Comparison of ENCODE assay signal across 26 cellular contexts in genomic region chr16:75311383-75311938, GRCh38.
DNase-seq lines count a peak whose midpoint lies in the region; ATAC-seq and TF ChIP-seq lines count a peak whose summit lies in the region.
"Had no signal": no experiment of that assay in that cellular context is flagged by ENCODE, and none has a peak within 500 bp of the region (broad histone marks: within the 10 kb centered on the region; RNA-seq: fewer than 3 reads in every experiment).

No MANE protein-coding gene starts in this region.

- ATAC-seq in IMR-90 (ENCODE audit: low read depth), result peak; percentile 79
- ATAC-seq: gastroesophageal sphincter, left lobe of liver, right cardiac atrium, T-helper 17 cell had no signal

- no peak for TF ChIP-seq EP300 in sigmoid colon (IDR thresholded peaks at IDR 0.05)

- H2AK5ac ChIP-seq in IMR-90 (ENCODE audit: low read depth, low read length), result 0 out of 2 replicates have a peak overlapping the region, but pooled peaks have one; percentile 56

- no CpG with 5 or more reads among the region's 3 CpGs for WGBS in IMR-90 (ENCODE audit: extremely low coverage in 2 of 2, insufficient read length in 1 of 2), 2 experiments
- 70 to 76% methylated on average over 3 of the region's 3 CpGs for WGBS in sigmoid colon, 2 donors

- peaks cover 5% of the 10 kb centered on the region for H3K9me1 ChIP-seq in IMR-90 (ENCODE audit: insufficient read depth, low read length)

- no peaks in the 10 kb centered on the region for H4K20me1 ChIP-seq in IMR-90 (ENCODE audit: insufficient read depth, low read length)

- TF ChIP-seq POLR2A in IMR-90 (IDR thresholded peaks at IDR 0.05; ENCODE audit: low read depth, low read length), result no peak
- no peak for TF ChIP-seq POLR2A in sigmoid colon (IDR thresholded peaks at IDR 0.05)
- no peak for TF ChIP-seq POLR2A in Peyer's patch (IDR thresholded peaks at IDR 0.05)

- H3K36me3 ChIP-seq in IMR-90 (ENCODE audit: control insufficient read depth, insufficient read depth, low read length) (peaks cover 1% of the 10 kb centered on the region), sigmoid colon (no peaks in the 10 kb centered on the region), Peyer's patch (no peaks in the 10 kb centered on the region)
- H3K36me3 ChIP-seq: HAP-1, transverse colon had no signal

- dilution Hi-C loops in IMR-90 (cut with HindIII; ENCODE audit: low sequenced_read_pairs, unreplicated experiment), result no loop called here

- peak overlapping the region; percentile 38; the same call in 1 of the 3 replicates for H2BK15ac ChIP-seq in IMR-90 (ENCODE audit: low read depth, low read length)

- CTCF ChIA-PET in IMR-90 (lab: Yijun Ruan, JAX), result interaction anchor here (1.0 kb wide), 1 partner anchor 78 kb away, joined by 4 read pairs; no protein-coding TSS in a partner anchor

- POLR2A ChIA-PET in IMR-90 (lab: Charles Lee; ENCODE audit: unreplicated experiment), result no interaction called here

- H3K9me3 ChIP-seq in IMR-90 (ENCODE audit: control insufficient read depth, insufficient read depth, low read length), result no peaks in the 10 kb centered on the region
- no peaks in the 10 kb centered on the region for H3K9me3 ChIP-seq in sigmoid colon
- H3K9me3 ChIP-seq in Peyer's patch, result no peaks in the 10 kb centered on the region
- H3K9me3 ChIP-seq: gastroesophageal sphincter, HAP-1, transverse colon had no signal

- no peak overlapping the region for H2BK5ac ChIP-seq in IMR-90 (ENCODE audit: low read depth, low read length, poor library complexity, severe bottlenecking)

- H3K18ac ChIP-seq in IMR-90 (ENCODE audit: low read depth, low read length), result peak overlapping the region; percentile 66; the same call in 1 of the 2 replicates

- 0 out of 2 replicates have a peak overlapping the region, but pooled peaks have one; percentile 26 for H3K4ac ChIP-seq in IMR-90 (ENCODE audit: low read depth, low read length)

- no peak overlapping the region for H4K5ac ChIP-seq in IMR-90 (ENCODE audit: low read depth, low read length)

- H3K79me1 ChIP-seq in IMR-90 (ENCODE audit: low read depth in 1 of 2, low read length in 2 of 2), result peaks cover 9 to 29% of the 10 kb centered on the region in 2 experiments; a peak in 3 of 4 replicates

- H2BK20ac ChIP-seq in IMR-90 (ENCODE audit: low read depth, low read length), result peak overlapping the region; percentile 52; the same call in 1 of the 2 replicates

- H2BK120ac ChIP-seq in IMR-90 (ENCODE audit: low read depth, low read length), result peak overlapping the region; percentile 38

- H3K4me2 ChIP-seq in IMR-90 (ENCODE audit: low read depth, low read length), result no peak overlapping the region
- H3K4me2 ChIP-seq: KMS-11 had no signal

- H3K4me1 ChIP-seq in IMR-90 (ENCODE audit: control insufficient read depth, insufficient read depth, low read length) (peaks cover 6% of the 10 kb centered on the region), sigmoid colon (peaks cover 0 to 20% (median 14%) of the 10 kb centered on the region in 4 donors), Peyer's patch (peaks cover 0 to 10% (median 0%) of the 10 kb centered on the region in 4 donors)
- H3K4me1 ChIP-seq: HAP-1 had no signal

- TF ChIP-seq RAD21 in IMR-90 (IDR thresholded peaks at IDR 0.05; ENCODE audit: low read length), result no peak

- TF ChIP-seq CTCF in IMR-90 (conservative IDR thresholded peaks at IDR 0.05; ENCODE audit: low read depth, low read length) (no peak), sigmoid colon (IDR thresholded peaks at IDR 0.05) (no peak), Peyer's patch (IDR thresholded peaks at IDR 0.05) (no peak)

- in situ Hi-C loops in IMR-90 (cut with MboI; ENCODE audit: low sequenced_read_pairs), result no loop called here

- H3K27me3 ChIP-seq in IMR-90 (ENCODE audit: control insufficient read depth, insufficient read depth, low read length), result no peaks in the 10 kb centered on the region
- no peaks in the 10 kb centered on the region for H3K27me3 ChIP-seq in sigmoid colon
- no peaks in the 10 kb centered on the region for H3K27me3 ChIP-seq in Peyer's patch
- H3K27me3 ChIP-seq: gastroesophageal sphincter, transverse colon had no signal

- H4K91ac ChIP-seq in IMR-90 (ENCODE audit: insufficient read depth, low read depth, low read length), result peak overlapping the region; percentile 25

- 0 out of 2 replicates have a peak overlapping the region, but pooled peaks have one; percentile 37 for H3K23ac ChIP-seq in IMR-90 (ENCODE audit: low read depth, low read length)

- H3K9ac ChIP-seq in IMR-90 (ENCODE audit: low read depth, low read length), result no peak overlapping the region
- H3K9ac ChIP-seq: KMS-11 had no signal

- H3K27ac ChIP-seq in IMR-90 (ENCODE audit: insufficient read depth, low read length), result no peak overlapping the region
- peak overlapping the region in 1 of 4 donors; percentile 7 for H3K27ac ChIP-seq in sigmoid colon
- no peak overlapping the region for H3K27ac ChIP-seq in Peyer's patch
- H3K27ac ChIP-seq: KMS-11, SK-N-MC, transverse colon had no signal

- no TSS peak for BruUV-seq in IMR-90 (replicated peaks; lab: Mats Ljungman, UMichigan)

- no peak overlapping the region for H3K56ac ChIP-seq in IMR-90 (ENCODE audit: extremely low read depth, insufficient read depth, low read length)

- peak overlapping the region; percentile 41; the same call in 1 of the 2 replicates for H3K14ac ChIP-seq in IMR-90 (replicated peaks; ENCODE audit: low read depth, low read length)

- no peak overlapping the region for H2AK9ac ChIP-seq in IMR-90 (replicated peaks; ENCODE audit: low read depth, low read length, poor library complexity)

- H3K4me3 ChIP-seq in IMR-90 (ENCODE audit: insufficient read depth, low read depth, low read length), result no peak overlapping the region
- no peak overlapping the region for H3K4me3 ChIP-seq in sigmoid colon
- no peak overlapping the region for H3K4me3 ChIP-seq in Peyer's patch
- H3K4me3 ChIP-seq: gastroesophageal sphincter, HAP-1, SK-N-MC, transverse colon had no signal

- no peak overlapping the region for H2AFZ ChIP-seq in IMR-90 (replicated peaks; ENCODE audit: low read length, poor library complexity)

- intact Hi-C loops in IMR-90 (cut with micrococcal nuclease) (no loop called here), sigmoid colon (cut with DNase I) (no loop called here)

- H4K8ac ChIP-seq in IMR-90 (ENCODE audit: low read depth in 2 of 2, low read length in 2 of 2), result peak overlapping the region in 1 of 2 experiments; percentile 44; a peak in 2 of 4 replicates

- DNase-seq in AG20443 (ENCODE audit: low spot score) (peak; percentile 43), IMR-90 (peak; percentile 36), dermis blood vessel endothelial cell (peak; percentile 22), sigmoid colon (peak; percentile 12), NCI-H1105 treated with DMSO at 0.1 percent for 48 hours (lab: John Stamatoyannopoulos, UW) (no peak), Peyer's patch (no peak)
- DNase-seq in NK-92 treated with Interleukin-12 subunit alpha and Interleukin-12 subunit beta, amount 100 ng/mL, for 24 hours (lab: John Stamatoyannopoulos, UW), result no peak
- no peak for DNase-seq in activated CD4-positive, alpha-beta T cell treated with anti-CD3 and anti-CD28 coated beads, Interleukin-2, amount 50 U/mL, for 48 hours
- DNase-seq: activated CD4-positive, alpha-beta T cell treated with anti-CD3 and anti-CD28 coated beads for 1 hour; activated gamma-delta T cell treated with Interleukin-2 at 50 U/mL for 16 hours; activated T-cell treated with anti-CD3 and anti-CD28 coated beads, Interleukin-2, amount 50 U/mL, for 1 hour; GDM1; hippocampal formation; mesendoderm; NCI-H1436; NCI-H446; posterior cingulate gyrus; right cardiac atrium; stimulated activated naive CD4-positive, alpha-beta T cell; T-helper 17 cell; transverse colon had no signal

TF ChIP-seq in IMR-90, 13 proteins besides CTCF, POLR2A, EP300 and RAD21:
- TF ChIP-seq MAZ (IDR thresholded peaks at IDR 0.05; ENCODE audit: borderline replicate concordance, low read depth, low read length) (no peak), RCOR1 (IDR thresholded peaks at IDR 0.05; ENCODE audit: insufficient replicate concordance, low read length) (no peak), ELK1 (IDR thresholded peaks at IDR 0.05; ENCODE audit: borderline replicate concordance, low read depth, low read length) (no peak), MXI1 (IDR thresholded peaks at IDR 0.05; ENCODE audit: borderline replicate concordance, low read depth, low read length) (no peak), NFE2L2 (IDR thresholded peaks at IDR 0.05; ENCODE audit: low read depth, low read length) (no peak), CEBPB (IDR thresholded peaks at IDR 0.05; ENCODE audit: low read depth, low read length) (no peak), USF2 (IDR thresholded peaks at IDR 0.05; ENCODE audit: low read depth, low read length) (no peak), SMC3 (IDR thresholded peaks at IDR 0.05; ENCODE audit: low read depth, low read length) (no peak), CHD1 (IDR thresholded peaks at IDR 0.05; ENCODE audit: low read depth, low read length) (no peak), FOS (IDR thresholded peaks at IDR 0.05; ENCODE audit: low read depth, low read length) (no peak), BHLHE40 (IDR thresholded peaks at IDR 0.05; ENCODE audit: low read depth, low read length) (no peak), MAFK (IDR thresholded peaks at IDR 0.05; ENCODE audit: low read depth, low read length) (no peak), RFX5 (IDR thresholded peaks at IDR 0.05; ENCODE audit: low read depth, low read length) (no peak)

Comparison
In these comparisons a context has a peak if more than half of its experiments do, and no peak if none do; other contexts are left out.
1. DNase-seq: peak in AG20443 (single experiment), IMR-90 (single experiment), dermis blood vessel endothelial cell (single experiment) and sigmoid colon (single experiment); none in NK-92 treated with Interleukin-12 subunit alpha and Interleukin-12 subunit beta, amount 100 ng/mL, for 24 hours (single experiment), NCI-H1105 treated with DMSO at 0.1 percent for 48 hours (single experiment), Peyer's patch (0 of 3) and activated CD4-positive, alpha-beta T cell treated with anti-CD3 and anti-CD28 coated beads, Interleukin-2, amount 50 U/mL, for 48 hours (0 of 2).